ENCODE assay signal across 14 cellular contexts in genomic region chr4:182547435-182547834, GRCh38.
A peak's percentile ranks its signal among the peaks of the same experiment; 100 is the strongest.
DNase-seq lines count a peak whose midpoint lies in the region; ATAC-seq and TF ChIP-seq lines count a peak whose summit lies in the region.
"Had no signal": no experiment of that assay in that cellular context is flagged by ENCODE, and none has a peak within 500 bp of the region (broad histone marks: within the 10 kb centered on the region; RNA-seq: fewer than 3 reads in every experiment).

No MANE protein-coding gene starts in this region.

- H3K4me3 ChIP-seq in right cardiac atrium (ENCODE audit: low read length), result no peak overlapping the region
- H3K4me3 ChIP-seq: prostate gland, vagina had no signal

- H3K9me3 ChIP-seq in right cardiac atrium (ENCODE audit: control insufficient read depth, low read length), result no peaks in the 10 kb centered on the region
- H3K9me3 ChIP-seq: prostate gland, vagina had no signal

- peaks cover 0 to 7% (median 0%) of the 10 kb centered on the region in 7 donors for H3K9me3 Mint-ChIP-seq in CD14-positive monocyte

- WGBS in right cardiac atrium, result 90% methylated on average over 4 of the region's 4 CpGs

- H3K4me3 Mint-ChIP-seq in CD14-positive monocyte, result no peak overlapping the region
- H3K4me3 Mint-ChIP-seq: memory B cell had no signal

- H3K4me1 Mint-ChIP-seq in CD14-positive monocyte, result no peaks in the 10 kb centered on the region
- H3K4me1 Mint-ChIP-seq: memory B cell had no signal

- no peaks in the 10 kb centered on the region for H3K36me3 Mint-ChIP-seq in CD14-positive monocyte
- H3K36me3 Mint-ChIP-seq: memory B cell had no signal

- no peaks in the 10 kb centered on the region for H3K4me1 ChIP-seq in right cardiac atrium (ENCODE audit: control insufficient read depth, insufficient read depth, low read length)
- H3K4me1 ChIP-seq: prostate gland, vagina had no signal

- H3K27me3 Mint-ChIP-seq in CD14-positive monocyte (ENCODE audit: low read depth in 3 of 3), result peaks cover 0 to 1% (median 0%) of the 10 kb centered on the region in 3 donors

- no peak overlapping the region for H3K27ac ChIP-seq in right cardiac atrium (ENCODE audit: low read length)
- H3K27ac ChIP-seq: KMS-11, prostate gland, vagina had no signal

- no peak for DNase-seq in right cardiac atrium
- DNase-seq in NCI-H187 treated with DMSO at 0.1 percent for 48 hours (lab: John Stamatoyannopoulos, UW), result no peak
- no peak for DNase-seq in CD14-positive monocyte (ENCODE audit: low spot score)
- DNase-seq: amniotic stem cell, NCI-H446 had no signal

- TF ChIP-seq CTCF in CD14-positive monocyte (IDR thresholded peaks at IDR 0.05), result no peak

- intact Hi-C loops in right cardiac atrium (cut with DNase I) (no loop called here), CD14-positive monocyte (cut with micrococcal nuclease) (no loop called here)

- ATAC-seq in GM18858 (IDR thresholded peaks at IDR 0.05; ENCODE audit: unreplicated experiment), result peak; percentile 99
- ATAC-seq in GM19452 (IDR thresholded peaks at IDR 0.05; ENCODE audit: unreplicated experiment), result peak; percentile 99
- peak; percentile 99 for ATAC-seq in HG02870 (IDR thresholded peaks at IDR 0.05; ENCODE audit: unreplicated experiment)
- ATAC-seq in HG03521 (IDR thresholded peaks at IDR 0.05; ENCODE audit: unreplicated experiment), result peak; percentile 100
- no peak for ATAC-seq in right cardiac atrium
- ATAC-seq: activated CD4-positive, CD25-positive, alpha-beta regulatory T cell treated with anti-CD3 and anti-CD28 coated beads, Interleukin-2, amount 50 U/mL, for 24 hours had no signal

- no peak overlapping the region for H3K27ac Mint-ChIP-seq in CD14-positive monocyte
- H3K27ac Mint-ChIP-seq: memory B cell had no signal

- H3K27me3 ChIP-seq in right cardiac atrium (ENCODE audit: control insufficient read depth, insufficient read depth), result no peaks in the 10 kb centered on the region
- H3K27me3 ChIP-seq: vagina had no signal

Comparison
In these comparisons a context has a peak if more than half of its experiments do, and no peak if none do; other contexts are left out.
1. ATAC-seq: peak in GM18858 (single experiment), GM19452 (single experiment), HG02870 (single experiment) and HG03521 (single experiment); none in right cardiac atrium (0 of 2).